ENCODE assay signal across 13 cellular contexts in genomic region chr10:85623342-85623741, GRCh38.
DNase-seq lines count a peak whose midpoint lies in the region; ATAC-seq and TF ChIP-seq lines count a peak whose summit lies in the region.
"Had no signal": no experiment of that assay in that cellular context is flagged by ENCODE, and none has a peak within 500 bp of the region (broad histone marks: within the 10 kb centered on the region; RNA-seq: fewer than 3 reads in every experiment).

No MANE protein-coding gene starts in this region.

- H3K14ac ChIP-seq in H9 (ENCODE audit: insufficient read depth, low read length): no peak overlapping the region

- no peak for DNase-seq in CD4-positive, CD25-positive, alpha-beta regulatory T cell
- peak; percentile 17 for DNase-seq in H9
- DNase-seq in islet precursor cell: peak; percentile 18
- DNase-seq in D341Med (ENCODE audit: low spot score): no peak
- no peak for DNase-seq in NCI-H1417 treated with DMSO at 0.1 percent for 48 hours (lab: John Stamatoyannopoulos, UW)
- DNase-seq: ACHN, BE2C, GDM1 had no signal

- H3K79me2 ChIP-seq in H9 (ENCODE audit: insufficient read depth, low read length): no peaks in the 10 kb centered on the region

- no peak overlapping the region for H2BK120ac ChIP-seq in H9 (ENCODE audit: low read depth, low read length, poor library complexity, severe bottlenecking)

- no peak overlapping the region for H2BK15ac ChIP-seq in H9 (ENCODE audit: low read depth, low read length)

- no peak overlapping the region for H3K56ac ChIP-seq in H9 (ENCODE audit: insufficient read length, low read depth, low read length)

- H3K4ac ChIP-seq in H9 (ENCODE audit: low read depth, low read length): no peak overlapping the region

- TF ChIP-seq CTCF in H9 (conservative IDR thresholded peaks at IDR 0.05): no peak

- no peak overlapping the region for H2BK12ac ChIP-seq in H9 (ENCODE audit: insufficient read length, low read depth, low read length)

- no peak overlapping the region for H3K23ac ChIP-seq in H9 (ENCODE audit: insufficient read length, low read depth, low read length)

- H4K5ac ChIP-seq in H9 (ENCODE audit: insufficient read length, low read depth, low read length): no peak overlapping the region

- no peak overlapping the region for H3K27ac ChIP-seq in CD4-positive, CD25-positive, alpha-beta regulatory T cell (ENCODE audit: insufficient read depth, low read length, poor library complexity, severe bottlenecking)
- no peak overlapping the region for H3K27ac ChIP-seq in H9 (ENCODE audit: insufficient read length, low read depth, low read length)
- H3K27ac ChIP-seq: KMS-11 had no signal

- no peak for ATAC-seq in CD4-positive, CD25-positive, alpha-beta regulatory T cell (ENCODE audit: low read depth in 2 of 2)
- no peak for ATAC-seq in HG02885 (IDR thresholded peaks at IDR 0.05; ENCODE audit: poor library complexity, unreplicated experiment)
- ATAC-seq: CD8-positive, alpha-beta T cell had no signal

- no peak overlapping the region for H3K18ac ChIP-seq in H9 (ENCODE audit: insufficient read length, low read depth, low read length)

- H2BK5ac ChIP-seq in H9 (ENCODE audit: insufficient read length, low read length): no peak overlapping the region

- H4K8ac ChIP-seq in H9 (replicated peaks; ENCODE audit: insufficient read length, low read depth, low read length): no peak overlapping the region

- no peak overlapping the region for H2AK5ac ChIP-seq in H9 (ENCODE audit: insufficient read length, low read length)

- H2AFZ ChIP-seq in H9 (ENCODE audit: low read length): no peak overlapping the region

- no peak overlapping the region for H3T11ph ChIP-seq in H9 (ENCODE audit: low read length)

- peak overlapping the region in 1 of 4 donors; percentile 20 for H3K4me3 Mint-ChIP-seq in CD4-positive, CD25-positive, alpha-beta regulatory T cell
- no peak overlapping the region for H3K4me3 Mint-ChIP-seq in H9
- H3K4me3 Mint-ChIP-seq: CD14-positive monocyte; CD8-positive, alpha-beta T cell had no signal

- H3K4me2 ChIP-seq in H9 (ENCODE audit: insufficient read depth, insufficient read length, low read length): no peak overlapping the region
- H3K4me2 ChIP-seq: KMS-11 had no signal

- H3K27ac Mint-ChIP-seq in CD4-positive, CD25-positive, alpha-beta regulatory T cell: peak overlapping the region in 2 of 3 donors; percentile 42 to 74
- no peak overlapping the region for H3K27ac Mint-ChIP-seq in H9
- H3K27ac Mint-ChIP-seq: CD14-positive monocyte; CD8-positive, alpha-beta T cell had no signal

- H3K36me3 ChIP-seq in CD4-positive, CD25-positive, alpha-beta regulatory T cell (ENCODE audit: control insufficient read depth, insufficient read depth, low read length): no peaks in the 10 kb centered on the region
- H3K36me3 ChIP-seq: BE2C, HAP-1 had no signal

- H3K4me3 ChIP-seq in CD4-positive, CD25-positive, alpha-beta regulatory T cell (ENCODE audit: low read depth, low read length): no peak overlapping the region
- H3K4me3 ChIP-seq: HAP-1 had no signal

- H3K79me1 ChIP-seq in H9 (ENCODE audit: insufficient read depth, low read depth, low read length, poor library complexity, severe bottlenecking): no peaks in the 10 kb centered on the region

- H3K4me1 Mint-ChIP-seq in CD4-positive, CD25-positive, alpha-beta regulatory T cell: peaks cover 0 to 14% (median 2%) of the 10 kb centered on the region in 4 donors
- H3K4me1 Mint-ChIP-seq in H9: 0 out of 4 replicates have a peak, but pooled peaks cover 2 to 3% of the 10 kb centered on the region in 2 experiments
- H3K4me1 Mint-ChIP-seq: CD14-positive monocyte had no signal

- no peaks in the 10 kb centered on the region for H3K36me3 Mint-ChIP-seq in CD4-positive, CD25-positive, alpha-beta regulatory T cell
- no peaks in the 10 kb centered on the region for H3K36me3 Mint-ChIP-seq in H9 (ENCODE audit: insufficient read depth in 1 of 3, low read depth in 3 of 3)
- H3K36me3 Mint-ChIP-seq: CD14-positive monocyte; CD8-positive, alpha-beta T cell had no signal

- no peaks in the 10 kb centered on the region for H3K4me1 ChIP-seq in CD4-positive, CD25-positive, alpha-beta regulatory T cell (ENCODE audit: control insufficient read depth, insufficient read depth, low read length, poor library complexity, severe bottlenecking)
- no peaks in the 10 kb centered on the region for H3K4me1 ChIP-seq in H9 (ENCODE audit: insufficient read depth, low read length)
- H3K4me1 ChIP-seq: BE2C, HAP-1 had no signal

- H3K27me3 ChIP-seq in CD4-positive, CD25-positive, alpha-beta regulatory T cell (ENCODE audit: control insufficient read depth, insufficient read depth, low read length): no peaks in the 10 kb centered on the region
- H3K27me3 ChIP-seq in H9 (ENCODE audit: insufficient read depth, low read length): no peaks in the 10 kb centered on the region
- H3K27me3 ChIP-seq: BE2C had no signal

- H4K91ac ChIP-seq in H9 (ENCODE audit: insufficient read length, low read depth, low read length): no peak overlapping the region

- no peak overlapping the region for H3K9ac ChIP-seq in H9 (ENCODE audit: extremely low read depth, insufficient read length, low read length)
- H3K9ac ChIP-seq: KMS-11 had no signal

- no peaks in the 10 kb centered on the region for H3K9me3 Mint-ChIP-seq in CD4-positive, CD25-positive, alpha-beta regulatory T cell
- no peaks in the 10 kb centered on the region for H3K9me3 Mint-ChIP-seq in H9
- H3K9me3 Mint-ChIP-seq: CD8-positive, alpha-beta T cell had no signal

- no peaks in the 10 kb centered on the region for H4K20me1 ChIP-seq in H9 (ENCODE audit: control insufficient read depth, insufficient read depth, insufficient read length)

- H3K9me3 ChIP-seq in CD4-positive, CD25-positive, alpha-beta regulatory T cell (ENCODE audit: control insufficient read depth in 2 of 2, low read length in 2 of 2): no peaks in the 10 kb centered on the region
- no peaks in the 10 kb centered on the region for H3K9me3 ChIP-seq in H9 (ENCODE audit: control insufficient read depth, low read depth, low read length)
- H3K9me3 ChIP-seq: BE2C, HAP-1 had no signal

- WGBS in H9 (ENCODE audit: extremely low coverage, insufficient read length, low lambda C conversion rate): no CpG with 5 or more reads among the region's 2 CpGs

- H3K23me2 ChIP-seq in H9 (ENCODE audit: insufficient read length, low read depth, low read length, poor library complexity, severe bottlenecking): no peaks in the 10 kb centered on the region

- H2BK20ac ChIP-seq in H9 (ENCODE audit: low read depth, low read length, poor library complexity, severe bottlenecking): no peak overlapping the region

- H3K27me3 Mint-ChIP-seq in CD4-positive, CD25-positive, alpha-beta regulatory T cell: no peaks in the 10 kb centered on the region
- no peaks in the 10 kb centered on the region for H3K27me3 Mint-ChIP-seq in H9 (ENCODE audit: low read depth)

Comparison
In these comparisons a context has a peak if more than half of its experiments do, and no peak if none do; other contexts are left out.
1. DNase-seq: peak in H9 (single experiment) and islet precursor cell (single experiment); none in CD4-positive, CD25-positive, alpha-beta regulatory T cell (0 of 3), D341Med (single experiment) and NCI-H1417 treated with DMSO at 0.1 percent for 48 hours (single experiment).
2. H3K27ac Mint-ChIP-seq: peak in CD4-positive, CD25-positive, alpha-beta regulatory T cell (2 of 3); none in H9 (0 of 3).